In the genomic region with DNA sequence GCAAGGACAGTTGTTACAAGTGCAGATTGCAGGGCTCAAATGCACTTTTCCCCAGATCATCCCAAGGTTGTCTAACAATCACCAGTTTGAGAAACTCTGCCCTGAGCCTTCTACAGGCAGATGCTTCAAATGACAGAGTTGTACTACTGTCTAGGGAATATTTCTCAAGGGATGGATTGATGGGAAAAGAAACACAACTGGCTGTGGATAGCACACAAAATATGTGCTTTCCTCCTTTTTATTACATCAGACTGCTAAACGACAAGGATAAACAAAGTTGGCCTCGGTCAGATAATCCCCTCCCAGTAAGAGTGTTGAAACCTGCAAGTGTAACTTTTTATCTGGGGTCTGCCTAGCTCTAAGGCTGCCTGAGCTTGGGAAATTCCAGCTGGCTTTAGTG, we compare ENCODE assay signal across 28 cellular contexts. TPM values are rescaled to one million over a fixed set of nuclear protein-coding genes. Genes with fewer than 3 reads are reported as not detected.
A peak's percentile ranks its signal among the peaks of the same experiment; 100 is the strongest.
DNase-seq lines count a peak whose midpoint lies in the region; ATAC-seq and TF ChIP-seq lines count a peak whose summit lies in the region.
"Had no signal": no experiment of that assay in that cellular context is flagged by ENCODE, and none has a peak within 500 bp of the region (broad histone marks: within the 10 kb centered on the region; RNA-seq: fewer than 3 reads in every experiment).

No MANE protein-coding gene starts in this region.

- H3K27ac ChIP-seq in H9 (ENCODE audit: insufficient read length, low read depth, low read length) (no peak overlapping the region), neuronal stem cell (replicated peaks; ENCODE audit: low read length) (no peak overlapping the region)
- H3K27ac ChIP-seq: 22Rv1, epithelial cell of prostate, lower lobe of right lung, RWPE1, suprapubic skin had no signal

- no peaks in the 10 kb centered on the region for H3K79me2 ChIP-seq in H9 (ENCODE audit: insufficient read depth, low read length)

- H3K4me2 ChIP-seq in H9 (ENCODE audit: insufficient read depth, insufficient read length, low read length) (no peak overlapping the region), neuronal stem cell (ENCODE audit: insufficient read depth, low read length, poor library complexity, severe bottlenecking) (no peak overlapping the region)

- no CpG with 5 or more reads among the region's 2 CpGs for WGBS in H9 (ENCODE audit: extremely low coverage, insufficient read length, low lambda C conversion rate)
- WGBS in neuronal stem cell (ENCODE audit: extremely low coverage in 2 of 2, insufficient read length in 2 of 2, insufficient replicate concordance in 1 of 2), 2 donors: no CpG with 5 or more reads among the region's 2 CpGs

- no peak overlapping the region for H2BK15ac ChIP-seq in H9 (ENCODE audit: low read depth, low read length)
- no peak overlapping the region for H2BK15ac ChIP-seq in neuronal stem cell (ENCODE audit: low read length)

- H3K4me3 ChIP-seq in neuronal stem cell (ENCODE audit: low read length in 2 of 2): no peak overlapping the region
- H3K4me3 ChIP-seq: lower lobe of right lung, mucosa of descending colon, suprapubic skin had no signal

- H3K36me3 Mint-ChIP-seq in T-helper 1 cell treated with Interleukin-12 subunit alpha and Interleukin-12 subunit beta and Interleukin-4 antibody, amounts not matched to agents 30 μg/mL and 1 μg/mL, for 36 hours (ENCODE audit: low read depth): peaks cover 66% of the 10 kb centered on the region
- H3K36me3 Mint-ChIP-seq in H9 (ENCODE audit: insufficient read depth in 1 of 3, low read depth in 3 of 3): peaks cover 51 to 78% (median 71%) of the 10 kb centered on the region in 3 experiments

- no peak overlapping the region for H4K91ac ChIP-seq in H9 (ENCODE audit: insufficient read length, low read depth, low read length)
- H4K91ac ChIP-seq in neuronal stem cell (ENCODE audit: low read depth, low read length, poor library complexity): no peak overlapping the region

- H3K79me1 ChIP-seq in H9 (ENCODE audit: insufficient read depth, low read depth, low read length, poor library complexity, severe bottlenecking) (no peaks in the 10 kb centered on the region), neuronal stem cell (ENCODE audit: low read depth, low read length) (no peaks in the 10 kb centered on the region)

- H3K36me3 ChIP-seq in neuronal stem cell (replicated peaks in 1 of 2; ENCODE audit: control insufficient read depth in 2 of 2, insufficient read depth in 2 of 2, low read length in 2 of 2): peaks cover 4 to 33% of the 10 kb centered on the region in 2 donors
- H3K36me3 ChIP-seq: suprapubic skin had no signal

- H3T11ph ChIP-seq in H9 (ENCODE audit: low read length): no peak overlapping the region

- H2AK5ac ChIP-seq in H9 (ENCODE audit: insufficient read length, low read length) (no peak overlapping the region), neuronal stem cell (ENCODE audit: low read depth, low read length) (no peak overlapping the region)

- no peaks in the 10 kb centered on the region for H3K27me3 Mint-ChIP-seq in T-helper 1 cell treated with Interleukin-12 subunit alpha and Interleukin-12 subunit beta and Interleukin-4 antibody, amounts not matched to agents 30 μg/mL and 1 μg/mL, for 36 hours (ENCODE audit: low read depth)
- H3K27me3 Mint-ChIP-seq in H9 (ENCODE audit: low read depth): no peaks in the 10 kb centered on the region
- H3K27me3 Mint-ChIP-seq: CD4-positive, CD25-positive, alpha-beta regulatory T cell; progenitor cell of endocrine pancreas had no signal

- ATAC-seq in HG03521 (IDR thresholded peaks at IDR 0.05; ENCODE audit: unreplicated experiment): no peak
- no peak for ATAC-seq in HG02642 (IDR thresholded peaks at IDR 0.05; ENCODE audit: poor library complexity, unreplicated experiment)
- ATAC-seq: activated T-cell treated with anti-CD3 and anti-CD28 coated beads, Interleukin-2, amount 50 U/mL, for 72 hours; lower lobe of right lung; mucosa of descending colon had no signal

- no peak overlapping the region for H3K14ac ChIP-seq in H9 (ENCODE audit: insufficient read depth, low read length)
- no peak overlapping the region for H3K14ac ChIP-seq in neuronal stem cell (ENCODE audit: low read length)

- H4K20me1 ChIP-seq in H9 (ENCODE audit: control insufficient read depth, insufficient read depth, insufficient read length): no peaks in the 10 kb centered on the region

- no peak overlapping the region for H3K56ac ChIP-seq in H9 (ENCODE audit: insufficient read length, low read depth, low read length)

- H3K27me3 ChIP-seq in H9 (ENCODE audit: insufficient read depth, low read length) (no peaks in the 10 kb centered on the region), neuronal stem cell (ENCODE audit: control insufficient read depth in 3 of 3, insufficient read depth in 3 of 3, low read depth in 1 of 3, low read length in 3 of 3) (no peaks in the 10 kb centered on the region)
- H3K27me3 ChIP-seq: suprapubic skin had no signal

- H3K27ac Mint-ChIP-seq in T-helper 1 cell treated with Interleukin-12 subunit alpha and Interleukin-12 subunit beta and Interleukin-4 antibody, amounts not matched to agents 30 μg/mL and 1 μg/mL, for 36 hours: peak overlapping the region; percentile 52
- H3K27ac Mint-ChIP-seq in H9: peak overlapping the region in 2 of 3 experiments; percentile 43 to 51; a peak in 3 of 7 replicates
- H3K27ac Mint-ChIP-seq: progenitor cell of endocrine pancreas had no signal

- H2BK5ac ChIP-seq in H9 (ENCODE audit: insufficient read length, low read length) (no peak overlapping the region), neuronal stem cell (ENCODE audit: low read length) (no peak overlapping the region)

- no peak overlapping the region for H2BK12ac ChIP-seq in H9 (ENCODE audit: insufficient read length, low read depth, low read length)
- H2BK12ac ChIP-seq in neuronal stem cell (ENCODE audit: low read length): no peak overlapping the region

- H2AFZ ChIP-seq in H9 (ENCODE audit: low read length) (no peak overlapping the region), neuronal stem cell (ENCODE audit: low read length) (no peak overlapping the region)

- H3K4me1 ChIP-seq in H9 (ENCODE audit: insufficient read depth, low read length) (peaks cover 7% of the 10 kb centered on the region; the same call in 1 of the 2 replicates), neuronal stem cell (ENCODE audit: control insufficient read depth in 2 of 2, insufficient read depth in 1 of 2, low read depth in 1 of 2, low read length in 2 of 2) (peaks cover 0 to 13% of the 10 kb centered on the region in 2 donors)

- H2BK120ac ChIP-seq in H9 (ENCODE audit: low read depth, low read length, poor library complexity, severe bottlenecking) (no peak overlapping the region), neuronal stem cell (ENCODE audit: low read depth, low read length) (no peak overlapping the region)

- TF ChIP-seq CTCF in H9 (conservative IDR thresholded peaks at IDR 0.05): no peak

- no peaks in the 10 kb centered on the region for H3K23me2 ChIP-seq in H9 (ENCODE audit: insufficient read length, low read depth, low read length, poor library complexity, severe bottlenecking)

- no peak overlapping the region for H4K5ac ChIP-seq in H9 (ENCODE audit: insufficient read length, low read depth, low read length)

- H3K9ac ChIP-seq in H9 (ENCODE audit: extremely low read depth, insufficient read length, low read length) (no peak overlapping the region), neuronal stem cell (ENCODE audit: low read depth, low read length, poor library complexity) (no peak overlapping the region)

- H3K9me3 ChIP-seq in H9 (ENCODE audit: control insufficient read depth, low read depth, low read length) (no peaks in the 10 kb centered on the region), neuronal stem cell (replicated peaks in 1 of 2; ENCODE audit: control insufficient read depth in 2 of 2, insufficient read depth in 1 of 2, low read depth in 1 of 2, low read length in 2 of 2) (peaks cover 4 to 12% of the 10 kb centered on the region in 2 donors)
- H3K9me3 ChIP-seq: lower lobe of right lung, mucosa of descending colon, suprapubic skin had no signal

- H3K4ac ChIP-seq in H9 (ENCODE audit: low read depth, low read length): no peak overlapping the region
- no peak overlapping the region for H3K4ac ChIP-seq in neuronal stem cell (ENCODE audit: low read length)

- H3K4me3 Mint-ChIP-seq in T-helper 1 cell treated with Interleukin-12 subunit alpha and Interleukin-12 subunit beta and Interleukin-4 antibody, amounts not matched to agents 30 μg/mL and 1 μg/mL, for 36 hours: no peak overlapping the region
- H3K4me3 Mint-ChIP-seq in H9: no peak overlapping the region
- H3K4me3 Mint-ChIP-seq: activated T-cell treated with anti-CD3 and anti-CD28 coated beads, Interleukin-2, amount 50 U/mL, for 72 hours had no signal

- H3K18ac ChIP-seq in H9 (ENCODE audit: insufficient read length, low read depth, low read length) (no peak overlapping the region), neuronal stem cell (ENCODE audit: low read length) (peak overlapping the region; percentile 35)

- peaks cover 4% of the 10 kb centered on the region for H3K9me3 Mint-ChIP-seq in T-helper 1 cell treated with Interleukin-12 subunit alpha and Interleukin-12 subunit beta and Interleukin-4 antibody, amounts not matched to agents 30 μg/mL and 1 μg/mL, for 36 hours
- H3K9me3 Mint-ChIP-seq in H9: peaks cover 3 to 8% of the 10 kb centered on the region in 2 experiments; a peak in 4 of 5 replicates

- DNase-seq in T-helper 1 cell (no peak), H9 (no peak), amniotic epithelial cell (ENCODE audit: low read depth) (peak; percentile 84), neuronal stem cell (ENCODE audit: low spot score) (no peak), NCI-H2107 treated with DMSO at 0.1 percent for 48 hours (lab: John Stamatoyannopoulos, UW; ENCODE audit: unreplicated experiment) (no peak)
- DNase-seq: activated naive CD4-positive, alpha-beta T cell treated with Interleukin-2 at 50 U/mL for 16 hours; activated T-cell treated with anti-CD3 and anti-CD28 coated beads, Interleukin-2, amount 50 U/mL, for 72 hours; anterior cingulate cortex; CD4-positive, CD25-positive, alpha-beta regulatory T cell; DMS153; effector CD4-positive, alpha-beta T cell; KG1; lower lobe of right lung; mucosa of descending colon; NCI-H1436; NCI-H2107; NCI-H446; stimulated activated CD4-positive, alpha-beta T cell treated with anti-CD3 and anti-CD28 coated beads, Interleukin-15, amount 100 ng/mL, for 24 hours; stimulated activated naive CD4-positive, alpha-beta T cell; T-helper 2 cell had no signal

- H4K8ac ChIP-seq in H9 (replicated peaks; ENCODE audit: insufficient read length, low read depth, low read length) (no peak overlapping the region), neuronal stem cell (ENCODE audit: low read depth, low read length) (no peak overlapping the region)

- H2BK20ac ChIP-seq in H9 (ENCODE audit: low read depth, low read length, poor library complexity, severe bottlenecking): no peak overlapping the region

- H3K4me1 Mint-ChIP-seq in T-helper 1 cell treated with Interleukin-12 subunit alpha and Interleukin-12 subunit beta and Interleukin-4 antibody, amounts not matched to agents 30 μg/mL and 1 μg/mL, for 36 hours (ENCODE audit: low read depth): peaks cover 22% of the 10 kb centered on the region
- H3K4me1 Mint-ChIP-seq in H9: peaks cover 41 to 49% of the 10 kb centered on the region in 2 experiments

- H3K23ac ChIP-seq in H9 (ENCODE audit: insufficient read length, low read depth, low read length) (no peak overlapping the region), neuronal stem cell (ENCODE audit: low read depth, low read length, poor library complexity) (no peak overlapping the region)

RNA-seq across cellular contexts. Expression of gene SORL1, which starts 47.3 kb away (rescaled TPM):
- 64.4 and 68.3 TPM in 2 replicates for total RNA-seq in H9 (2021)
- polyA plus RNA-seq in neuronal stem cell (2013, experiment 1 of 2): 6.7 TPM
- polyA plus RNA-seq in neuronal stem cell (2013, experiment 2 of 2): 6.7 TPM
